21 cellular contexts compared by ENCODE assay signal in genomic region chr3:194860725-194861124, GRCh38.
"Had no signal": no experiment of that assay in that cellular context is flagged by ENCODE, and none has a peak within 500 bp of the region (broad histone marks: within the 10 kb centered on the region; RNA-seq: fewer than 3 reads in every experiment).

No MANE protein-coding gene starts in this region.

- H3K4me3 Mint-ChIP-seq: naive B cell, nephron had no signal

- H3K9me3 Mint-ChIP-seq: nephron had no signal

- DNase-seq: effector memory CD4-positive, alpha-beta T cell; heart left ventricle; hippocampal formation; left colon; left ventricle myocardium superior; mesenchymal stem cell; midbrain; naive B cell; sigmoid colon; stimulated activated CD4-positive, alpha-beta T cell treated with anti-CD3 and anti-CD28 coated beads, Interleukin-2, amount 100 ng/mL, for 24 hours; stimulated activated naive CD4-positive, alpha-beta T cell; stomach; substantia nigra; transverse colon had no signal

- H3K27ac Mint-ChIP-seq: nephron had no signal

- H3K36me3 ChIP-seq: heart left ventricle, right atrium auricular region, sigmoid colon, stomach, thoracic aorta, transverse colon had no signal

- H3K27ac ChIP-seq: heart left ventricle, parathyroid adenoma, right atrium auricular region, sigmoid colon, skin epidermis, stomach, thoracic aorta, transverse colon had no signal

- ATAC-seq: esophagus mucosa, heart left ventricle, left colon, left ventricle myocardium superior had no signal

- H3K9me3 ChIP-seq: heart left ventricle, right atrium auricular region, sigmoid colon, stomach, thoracic aorta, transverse colon had no signal

- H3K4me1 Mint-ChIP-seq: nephron had no signal

- H3K4me3 ChIP-seq: heart left ventricle, lung, right atrium auricular region, sigmoid colon, skin epidermis, stomach, thoracic aorta, transverse colon had no signal

- H3K27me3 ChIP-seq: heart left ventricle, right atrium auricular region, sigmoid colon, stomach, transverse colon had no signal
